ENCODE assay signal across 4 cellular contexts in the genomic region with DNA sequence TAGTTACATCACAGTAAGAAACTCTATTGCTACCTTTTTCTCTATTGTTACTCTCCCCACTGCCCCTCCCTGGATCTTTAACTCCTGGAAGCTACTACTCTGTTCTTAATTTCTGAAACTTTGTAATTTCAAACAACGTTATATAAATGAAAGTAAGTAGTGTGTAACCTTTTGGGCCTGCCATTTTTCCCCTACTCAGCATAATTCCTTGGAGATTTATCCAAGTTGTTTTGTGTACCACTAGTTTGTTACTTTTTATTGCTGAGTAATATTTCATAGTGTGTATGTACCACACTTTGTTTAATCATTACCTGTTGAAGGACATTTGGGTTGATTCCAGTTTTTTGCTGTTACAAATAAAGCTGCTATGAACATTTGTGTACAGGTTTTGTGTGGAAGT.
TF ChIP-seq lines count a peak whose summit lies in the region.

No MANE protein-coding gene starts in this region.

TF ChIP-seq in HepG2, 621 proteins besides CTCF, POLR2A, EP300 and RAD21:
- TF ChIP-seq, protein P1, sequence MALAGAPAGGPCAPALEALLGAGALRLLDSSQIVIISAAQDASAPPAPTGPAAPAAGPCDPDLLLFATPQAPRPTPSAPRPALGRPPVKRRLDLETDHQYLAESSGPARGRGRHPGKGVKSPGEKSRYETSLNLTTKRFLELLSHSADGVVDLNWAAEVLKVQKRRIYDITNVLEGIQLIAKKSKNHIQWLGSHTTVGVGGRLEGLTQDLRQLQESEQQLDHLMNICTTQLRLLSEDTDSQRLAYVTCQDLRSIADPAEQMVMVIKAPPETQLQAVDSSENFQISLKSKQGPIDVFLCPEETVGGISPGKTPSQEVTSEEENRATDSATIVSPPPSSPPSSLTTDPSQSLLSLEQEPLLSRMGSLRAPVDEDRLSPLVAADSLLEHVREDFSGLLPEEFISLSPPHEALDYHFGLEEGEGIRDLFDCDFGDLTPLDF (CRISPR knock-in tag; IDR thresholded peaks at IDR 0.05): no peak
- no peak for TF ChIP-seq ZNF816 (CRISPR knock-in tag; IDR thresholded peaks at IDR 0.05; ENCODE audit: borderline replicate concordance)
- TF ChIP-seq MAFF (IDR thresholded peaks at IDR 0.05; ENCODE audit: low read depth, low read length): peak; percentile 92
- no peak for TF ChIP-seq TCF12 (IDR thresholded peaks at IDR 0.05)
- no peak for TF ChIP-seq TCF12 (CRISPR knock-in tag; IDR thresholded peaks at IDR 0.05)
- TF ChIP-seq, protein P2, sequence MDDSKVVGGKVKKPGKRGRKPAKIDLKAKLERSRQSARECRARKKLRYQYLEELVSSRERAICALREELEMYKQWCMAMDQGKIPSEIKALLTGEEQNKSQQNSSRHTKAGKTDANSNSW (CRISPR knock-in tag; IDR thresholded peaks at IDR 0.05; ENCODE audit: borderline replicate concordance): no peak
- TF ChIP-seq DPF2 (CRISPR knock-in tag; IDR thresholded peaks at IDR 0.05; ENCODE audit: borderline replicate concordance, low read depth): no peak
- TF ChIP-seq MAFK (conservative IDR thresholded peaks at IDR 0.05 in 1 of 2, IDR thresholded peaks at IDR 0.05 in 1 of 2; ENCODE audit: low read length in 2 of 2): peak; percentile 84 to 94
- no peak for TF ChIP-seq SOX6 (IDR thresholded peaks at IDR 0.05)
- TF ChIP-seq SOX6 (CRISPR knock-in tag; IDR thresholded peaks at IDR 0.05): no peak
- TF ChIP-seq ZFP36L2 (CRISPR knock-in tag; IDR thresholded peaks at IDR 0.05): no peak
- no peak for TF ChIP-seq ZNF331 (CRISPR knock-in tag; IDR thresholded peaks at IDR 0.05)
- TF ChIP-seq, protein P3, sequence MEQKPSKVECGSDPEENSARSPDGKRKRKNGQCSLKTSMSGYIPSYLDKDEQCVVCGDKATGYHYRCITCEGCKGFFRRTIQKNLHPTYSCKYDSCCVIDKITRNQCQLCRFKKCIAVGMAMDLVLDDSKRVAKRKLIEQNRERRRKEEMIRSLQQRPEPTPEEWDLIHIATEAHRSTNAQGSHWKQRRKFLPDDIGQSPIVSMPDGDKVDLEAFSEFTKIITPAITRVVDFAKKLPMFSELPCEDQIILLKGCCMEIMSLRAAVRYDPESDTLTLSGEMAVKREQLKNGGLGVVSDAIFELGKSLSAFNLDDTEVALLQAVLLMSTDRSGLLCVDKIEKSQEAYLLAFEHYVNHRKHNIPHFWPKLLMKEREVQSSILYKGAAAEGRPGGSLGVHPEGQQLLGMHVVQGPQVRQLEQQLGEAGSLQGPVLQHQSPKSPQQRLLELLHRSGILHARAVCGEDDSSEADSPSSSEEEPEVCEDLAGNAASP (CRISPR knock-in tag; IDR thresholded peaks at IDR 0.05; ENCODE audit: borderline replicate concordance): no peak
- no peak for TF ChIP-seq FOXA3 (CRISPR knock-in tag; IDR thresholded peaks at IDR 0.05)

TF ChIP-seq in A549, 52 proteins besides CTCF, POLR2A, EP300 and RAD21:
- peak; percentile 87 for TF ChIP-seq MAFK (IDR thresholded peaks at IDR 0.05; ENCODE audit: partially characterized antibody)
- no peak for TF ChIP-seq RNF2 (IDR thresholded peaks at IDR 0.05; ENCODE audit: borderline replicate concordance, low read depth)
TF ChIP-seq in A549: peak in this region for 1.

TF ChIP-seq in IMR-90, 13 proteins besides CTCF, POLR2A, EP300 and RAD21:
- TF ChIP-seq RFX5 (IDR thresholded peaks at IDR 0.05; ENCODE audit: low read depth, low read length) (no peak), MAFK (IDR thresholded peaks at IDR 0.05; ENCODE audit: low read depth, low read length) (peak; percentile 85), MXI1 (IDR thresholded peaks at IDR 0.05; ENCODE audit: borderline replicate concordance, low read depth, low read length) (no peak), CEBPB (IDR thresholded peaks at IDR 0.05; ENCODE audit: low read depth, low read length) (no peak), SMC3 (IDR thresholded peaks at IDR 0.05; ENCODE audit: low read depth, low read length) (no peak)
- TF ChIP-seq, protein P4, sequence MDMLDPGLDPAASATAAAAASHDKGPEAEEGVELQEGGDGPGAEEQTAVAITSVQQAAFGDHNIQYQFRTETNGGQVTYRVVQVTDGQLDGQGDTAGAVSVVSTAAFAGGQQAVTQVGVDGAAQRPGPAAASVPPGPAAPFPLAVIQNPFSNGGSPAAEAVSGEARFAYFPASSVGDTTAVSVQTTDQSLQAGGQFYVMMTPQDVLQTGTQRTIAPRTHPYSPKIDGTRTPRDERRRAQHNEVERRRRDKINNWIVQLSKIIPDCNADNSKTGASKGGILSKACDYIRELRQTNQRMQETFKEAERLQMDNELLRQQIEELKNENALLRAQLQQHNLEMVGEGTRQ (IDR thresholded peaks at IDR 0.05; ENCODE audit: low read depth, low read length): no peak

TF ChIP-seq in K562, 482 proteins besides CTCF, POLR2A, EP300 and RAD21:
- TF ChIP-seq MCM5 (IDR thresholded peaks at IDR 0.05; ENCODE audit: low read depth) (no peak), MAFG (tag; conservative IDR thresholded peaks at IDR 0.05) (peak; percentile 74), NR1H2 (CRISPR knock-in tag; IDR thresholded peaks at IDR 0.05) (no peak), MAFF (IDR thresholded peaks at IDR 0.05; ENCODE audit: low read length) (peak; percentile 47; the same call in 1 of the 2 replicates), MAFK (IDR thresholded peaks at IDR 0.05; ENCODE audit: low read length) (peak; percentile 58), HIVEP1 (CRISPR knock-in tag; IDR thresholded peaks at IDR 0.05) (no peak), ZNF316 (IDR thresholded peaks at IDR 0.05) (peak; percentile 70), ILK (tag; IDR thresholded peaks at IDR 0.05; ENCODE audit: borderline replicate concordance, low read depth) (no peak), ZNF830 (CRISPR knock-in tag; IDR thresholded peaks at IDR 0.05) (no peak), C11orf30 (IDR thresholded peaks at IDR 0.05; ENCODE audit: low read depth) (peak; percentile 47; the same call in 1 of the 2 replicates)
TF ChIP-seq in K562: peak in this region for 5.
